In the genomic region with DNA sequence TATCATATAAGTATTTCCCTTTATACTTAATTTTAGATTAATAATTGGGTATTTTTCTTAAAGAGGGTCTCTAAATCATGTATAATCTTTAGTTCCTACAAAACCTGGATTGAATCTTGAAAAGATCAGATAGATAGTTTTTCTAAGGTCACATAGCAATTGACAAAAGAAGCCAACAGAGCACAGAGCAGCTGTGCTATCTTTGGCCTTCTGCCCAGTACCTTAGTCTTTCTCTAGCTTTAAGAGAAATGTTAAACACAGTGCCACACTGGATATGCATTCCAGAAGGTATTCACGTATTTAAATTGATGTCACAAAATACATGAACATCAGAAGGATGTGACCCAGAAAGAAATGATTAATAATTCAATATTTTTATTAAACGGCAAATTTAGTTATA, we compare ENCODE assay signal across 17 cellular contexts.
DNase-seq lines count a peak whose midpoint lies in the region; ATAC-seq and TF ChIP-seq lines count a peak whose summit lies in the region.
"Had no signal": no experiment of that assay in that cellular context is flagged by ENCODE, and none has a peak within 500 bp of the region (broad histone marks: within the 10 kb centered on the region; RNA-seq: fewer than 3 reads in every experiment).

No MANE protein-coding gene starts in this region.

- no peak for ATAC-seq in GM21723 (IDR thresholded peaks at IDR 0.05; ENCODE audit: unreplicated experiment)
- ATAC-seq: stimulated activated effector memory CD8-positive, alpha-beta T cell treated with anti-CD3 and anti-CD28 coated beads, Interleukin-12 subunit alpha, Interleukin-12 subunit beta, amount 100 ng/mL, for 72 hours had no signal

- peak; percentile 82 for DNase-seq in DMS 273 (lab: John Stamatoyannopoulos, UW; ENCODE audit: unreplicated experiment)
- peak; percentile 66 for DNase-seq in LHCN-M2 (ENCODE audit: low read depth)
- DNase-seq in NCI-H748 treated with DMSO at 0.1 percent for 48 hours (lab: John Stamatoyannopoulos, UW), result peak; percentile 22
- peak; percentile 25 for DNase-seq in fibroblast of pulmonary artery (ENCODE audit: low read depth)
- DNase-seq in G401 (ENCODE audit: low spot score), result no peak
- DNase-seq in activated CD4-positive, CD25-positive, alpha-beta regulatory T cell (lab: John Stamatoyannopoulos, UW), result no peak
- no peak for DNase-seq in amygdala (lab: John Stamatoyannopoulos, UW)
- DNase-seq: activated CD4-positive, alpha-beta memory T cell treated with anti-CD3 and anti-CD28 coated beads for 36 hours; adrenal gland; esophagus squamous epithelium; KG1; NCI-H1930; ovary; transverse colon had no signal

- no peak overlapping the region for H3K4me3 ChIP-seq in fibroblast of pulmonary artery (replicated peaks; ENCODE audit: low read depth, low read length)
- H3K4me3 ChIP-seq: adrenal gland, esophagus squamous epithelium, HAP-1, ovary, transverse colon had no signal

- in situ Hi-C loops in G401 (cut with HindIII; ENCODE audit: low sequenced_read_pairs), result no loop called here

- TF ChIP-seq CTCF in fibroblast of pulmonary artery (IDR thresholded peaks at IDR 0.05; ENCODE audit: low read length, missing control alignments), result no peak

Comparison
In these comparisons a context has a peak if more than half of its experiments do, and no peak if none do; other contexts are left out.
1. DNase-seq: peak in DMS 273 (single experiment), LHCN-M2 (single experiment), NCI-H748 treated with DMSO at 0.1 percent for 48 hours (single experiment) and fibroblast of pulmonary artery (single experiment); none in G401 (single experiment), activated CD4-positive, CD25-positive, alpha-beta regulatory T cell (0 of 4) and amygdala (0 of 56).